1 cellular context compared by ENCODE assay signal in genomic region chr2:43178602-43179542, GRCh38.
TF ChIP-seq lines count a peak whose summit lies in the region.

No MANE protein-coding gene starts in this region.

TF ChIP-seq in HepG2, 621 proteins besides CTCF, POLR2A, EP300 and RAD21 (continued from another document and continues in another):
- TF ChIP-seq, protein P1, sequence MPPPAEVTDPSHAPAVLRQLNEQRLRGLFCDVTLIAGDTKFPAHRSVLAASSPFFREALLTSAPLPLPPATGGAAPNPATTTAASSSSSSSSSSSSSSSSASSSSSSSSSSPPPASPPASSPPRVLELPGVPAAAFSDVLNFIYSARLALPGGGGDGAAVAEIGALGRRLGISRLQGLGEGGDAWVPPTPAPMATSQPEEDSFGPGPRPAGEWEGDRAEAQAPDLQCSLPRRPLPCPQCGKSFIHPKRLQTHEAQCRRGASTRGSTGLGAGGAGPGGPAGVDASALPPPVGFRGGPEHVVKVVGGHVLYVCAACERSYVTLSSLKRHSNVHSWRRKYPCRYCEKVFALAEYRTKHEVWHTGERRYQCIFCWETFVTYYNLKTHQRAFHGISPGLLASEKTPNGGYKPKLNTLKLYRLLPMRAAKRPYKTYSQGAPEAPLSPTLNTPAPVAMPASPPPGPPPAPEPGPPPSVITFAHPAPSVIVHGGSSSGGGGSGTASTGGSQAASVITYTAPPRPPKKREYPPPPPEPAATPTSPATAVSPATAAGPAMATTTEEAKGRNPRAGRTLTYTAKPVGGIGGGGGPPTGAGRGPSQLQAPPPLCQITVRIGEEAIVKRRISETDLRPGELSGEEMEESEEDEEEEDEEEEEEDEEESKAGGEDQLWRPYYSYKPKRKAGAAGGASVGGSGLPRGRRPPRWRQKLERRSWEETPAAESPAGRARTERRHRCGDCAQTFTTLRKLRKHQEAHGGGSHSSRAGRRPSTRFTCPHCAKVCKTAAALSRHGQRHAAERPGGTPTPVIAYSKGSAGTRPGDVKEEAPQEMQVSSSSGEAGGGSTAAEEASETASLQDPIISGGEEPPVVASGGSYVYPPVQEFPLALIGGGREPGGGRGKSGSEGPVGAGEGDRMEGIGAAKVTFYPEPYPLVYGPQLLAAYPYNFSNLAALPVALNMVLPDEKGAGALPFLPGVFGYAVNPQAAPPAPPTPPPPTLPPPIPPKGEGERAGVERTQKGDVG (CRISPR knock-in tag; IDR thresholded peaks at IDR 0.05; ENCODE audit: borderline replicate concordance) = 0 out of 2 replicates have a peak, but pooled peaks have one; percentile 21
- TF ChIP-seq ZNF205 (CRISPR knock-in tag; IDR thresholded peaks at IDR 0.05) (0 out of 2 replicates have a peak, but pooled peaks have one; percentile 57), ZNF207 (IDR thresholded peaks at IDR 0.05; ENCODE audit: borderline replicate concordance) (no peak), MAFG (CRISPR knock-in tag; IDR thresholded peaks at IDR 0.05) (peak; percentile 77; the same call in 1 of the 2 replicates), ZNF691 (CRISPR knock-in tag; IDR thresholded peaks at IDR 0.05; ENCODE audit: borderline replicate concordance, low read depth) (peak; percentile 59), DR1 (CRISPR knock-in tag; IDR thresholded peaks at IDR 0.05) (0 out of 2 replicates have a peak, but pooled peaks have one; percentile 48), MYNN (CRISPR knock-in tag; IDR thresholded peaks at IDR 0.05; ENCODE audit: low read depth) (no peak), POLR2G (IDR thresholded peaks at IDR 0.05; ENCODE audit: low read depth, low read length) (peak; percentile 80), SRF (IDR thresholded peaks at IDR 0.05; ENCODE audit: low read depth, low read length) (no peak), MTF2 (CRISPR knock-in tag; IDR thresholded peaks at IDR 0.05; ENCODE audit: borderline replicate concordance) (no peak), MTA1 (CRISPR knock-in tag; IDR thresholded peaks at IDR 0.05; ENCODE audit: borderline replicate concordance) (peak; percentile 97), HOMEZ (CRISPR knock-in tag; IDR thresholded peaks at IDR 0.05; ENCODE audit: low read depth) (no peak), SYNCRIP (IDR thresholded peaks at IDR 0.05; ENCODE audit: insufficient read depth, low read depth, low read length) (no peak), KDM5B (CRISPR knock-in tag; IDR thresholded peaks at IDR 0.05; ENCODE audit: borderline replicate concordance) (peak; percentile 83), CBX2 (IDR thresholded peaks at IDR 0.05; ENCODE audit: low read depth, low read length) (no peak), CBX2 (CRISPR knock-in tag; IDR thresholded peaks at IDR 0.05; ENCODE audit: low read depth) (peak; percentile 54; the same call in 1 of the 2 replicates), ZSCAN29 (CRISPR knock-in tag; conservative IDR thresholded peaks at IDR 0.05) (peak; percentile 81; the same call in 1 of the 2 replicates), ZMAT3 (CRISPR knock-in tag; conservative IDR thresholded peaks at IDR 0.05) (no peak), ZNF644 (CRISPR knock-in tag; IDR thresholded peaks at IDR 0.05; ENCODE audit: low read depth) (peak; percentile 91), ZNF382 (CRISPR knock-in tag; IDR thresholded peaks at IDR 0.05; ENCODE audit: borderline replicate concordance) (no peak), SNAPC5 (CRISPR knock-in tag; IDR thresholded peaks at IDR 0.05; ENCODE audit: borderline replicate concordance) (no peak), ZFP82 (CRISPR knock-in tag; IDR thresholded peaks at IDR 0.05; ENCODE audit: borderline replicate concordance) (0 out of 2 replicates have a peak, but pooled peaks have one; percentile 3), HMG20A (CRISPR knock-in tag; IDR thresholded peaks at IDR 0.05; ENCODE audit: borderline replicate concordance) (peak; percentile 75), SIN3A (IDR thresholded peaks at IDR 0.05; ENCODE audit: borderline replicate concordance, low read depth, low read length) (0 out of 2 replicates have a peak, but pooled peaks have one; percentile 34), HOXA3 (CRISPR knock-in tag; IDR thresholded peaks at IDR 0.05) (peak; percentile 65), KLF13 (CRISPR knock-in tag; IDR thresholded peaks at IDR 0.05) (no peak), FOXJ3 (CRISPR knock-in tag; IDR thresholded peaks at IDR 0.05; ENCODE audit: borderline replicate concordance) (peak; percentile 52; the same call in 1 of the 2 replicates), ZNF251 (CRISPR knock-in tag; IDR thresholded peaks at IDR 0.05) (no peak), FOXP1 (IDR thresholded peaks at IDR 0.05) (no peak), FOXP1 (CRISPR knock-in tag; IDR thresholded peaks at IDR 0.05) (peak; percentile 84; the same call in 1 of the 2 replicates), SAFB2 (CRISPR knock-in tag; IDR thresholded peaks at IDR 0.05; ENCODE audit: borderline replicate concordance, low read depth) (peak; percentile 52), NCOR1 (IDR thresholded peaks at IDR 0.05; ENCODE audit: borderline replicate concordance, low read length) (peak; percentile 65; the same call in 1 of the 2 replicates), TEAD3 (CRISPR knock-in tag; optimal IDR thresholded peaks at IDR 0.05; ENCODE audit: borderline replicate concordance) (peak; percentile 41), SRSF1 (optimal IDR thresholded peaks at IDR 0.05; ENCODE audit: low read depth, low read length) (peak; percentile 54), PPARG (CRISPR knock-in tag; conservative IDR thresholded peaks at IDR 0.05) (peak; percentile 29; the same call in 1 of the 2 replicates), ZNF17 (CRISPR knock-in tag; IDR thresholded peaks at IDR 0.05) (no peak), ZNF552 (CRISPR knock-in tag; IDR thresholded peaks at IDR 0.05; ENCODE audit: borderline replicate concordance) (no peak), ZNF800 (CRISPR knock-in tag; IDR thresholded peaks at IDR 0.05) (0 out of 2 replicates have a peak, but pooled peaks have one; percentile 22), ZNF160 (CRISPR knock-in tag; IDR thresholded peaks at IDR 0.05) (peak; percentile 88), TFDP1 (CRISPR knock-in tag; IDR thresholded peaks at IDR 0.05; ENCODE audit: borderline replicate concordance) (no peak; the same call in 1 of the 2 replicates)
- TF ChIP-seq, protein P2, sequence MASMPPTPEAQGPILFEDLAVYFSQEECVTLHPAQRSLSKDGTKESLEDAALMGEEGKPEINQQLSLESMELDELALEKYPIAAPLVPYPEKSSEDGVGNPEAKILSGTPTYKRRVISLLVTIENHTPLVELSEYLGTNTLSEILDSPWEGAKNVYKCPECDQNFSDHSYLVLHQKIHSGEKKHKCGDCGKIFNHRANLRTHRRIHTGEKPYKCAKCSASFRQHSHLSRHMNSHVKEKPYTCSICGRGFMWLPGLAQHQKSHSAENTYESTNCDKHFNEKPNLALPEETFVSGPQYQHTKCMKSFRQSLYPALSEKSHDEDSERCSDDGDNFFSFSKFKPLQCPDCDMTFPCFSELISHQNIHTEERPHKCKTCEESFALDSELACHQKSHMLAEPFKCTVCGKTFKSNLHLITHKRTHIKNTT (CRISPR knock-in tag; IDR thresholded peaks at IDR 0.05) = no peak
- TF ChIP-seq, protein P3, sequence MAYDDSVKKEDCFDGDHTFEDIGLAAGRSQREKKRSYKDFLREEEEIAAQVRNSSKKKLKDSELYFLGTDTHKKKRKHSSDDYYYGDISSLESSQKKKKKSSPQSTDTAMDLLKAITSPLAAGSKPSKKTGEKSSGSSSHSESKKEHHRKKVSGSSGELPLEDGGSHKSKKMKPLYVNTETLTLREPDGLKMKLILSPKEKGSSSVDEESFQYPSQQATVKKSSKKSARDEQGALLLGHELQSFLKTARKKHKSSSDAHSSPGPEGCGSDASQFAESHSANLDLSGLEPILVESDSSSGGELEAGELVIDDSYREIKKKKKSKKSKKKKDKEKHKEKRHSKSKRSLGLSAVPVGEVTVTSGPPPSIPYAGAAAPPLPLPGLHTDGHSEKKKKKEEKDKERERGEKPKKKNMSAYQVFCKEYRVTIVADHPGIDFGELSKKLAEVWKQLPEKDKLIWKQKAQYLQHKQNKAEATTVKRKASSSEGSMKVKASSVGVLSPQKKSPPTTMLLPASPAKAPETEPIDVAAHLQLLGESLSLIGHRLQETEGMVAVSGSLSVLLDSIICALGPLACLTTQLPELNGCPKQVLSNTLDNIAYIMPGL (CRISPR knock-in tag; IDR thresholded peaks at IDR 0.05; ENCODE audit: borderline replicate concordance in 1 of 2, low read depth in 1 of 2) = no peak; a peak in 2 of 4 replicates
- TF ChIP-seq, protein P4, sequence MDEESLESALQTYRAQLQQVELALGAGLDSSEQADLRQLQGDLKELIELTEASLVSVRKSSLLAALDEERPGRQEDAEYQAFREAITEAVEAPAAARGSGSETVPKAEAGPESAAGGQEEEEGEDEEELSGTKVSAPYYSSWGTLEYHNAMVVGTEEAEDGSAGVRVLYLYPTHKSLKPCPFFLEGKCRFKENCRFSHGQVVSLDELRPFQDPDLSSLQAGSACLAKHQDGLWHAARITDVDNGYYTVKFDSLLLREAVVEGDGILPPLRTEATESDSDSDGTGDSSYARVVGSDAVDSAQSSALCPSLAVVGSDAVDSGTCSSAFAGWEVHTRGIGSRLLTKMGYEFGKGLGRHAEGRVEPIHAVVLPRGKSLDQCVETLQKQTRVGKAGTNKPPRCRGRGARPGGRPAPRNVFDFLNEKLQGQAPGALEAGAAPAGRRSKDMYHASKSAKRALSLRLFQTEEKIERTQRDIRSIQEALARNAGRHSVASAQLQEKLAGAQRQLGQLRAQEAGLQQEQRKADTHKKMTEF (CRISPR knock-in tag; IDR thresholded peaks at IDR 0.05) = peak; percentile 87
- TF ChIP-seq, protein P5, sequence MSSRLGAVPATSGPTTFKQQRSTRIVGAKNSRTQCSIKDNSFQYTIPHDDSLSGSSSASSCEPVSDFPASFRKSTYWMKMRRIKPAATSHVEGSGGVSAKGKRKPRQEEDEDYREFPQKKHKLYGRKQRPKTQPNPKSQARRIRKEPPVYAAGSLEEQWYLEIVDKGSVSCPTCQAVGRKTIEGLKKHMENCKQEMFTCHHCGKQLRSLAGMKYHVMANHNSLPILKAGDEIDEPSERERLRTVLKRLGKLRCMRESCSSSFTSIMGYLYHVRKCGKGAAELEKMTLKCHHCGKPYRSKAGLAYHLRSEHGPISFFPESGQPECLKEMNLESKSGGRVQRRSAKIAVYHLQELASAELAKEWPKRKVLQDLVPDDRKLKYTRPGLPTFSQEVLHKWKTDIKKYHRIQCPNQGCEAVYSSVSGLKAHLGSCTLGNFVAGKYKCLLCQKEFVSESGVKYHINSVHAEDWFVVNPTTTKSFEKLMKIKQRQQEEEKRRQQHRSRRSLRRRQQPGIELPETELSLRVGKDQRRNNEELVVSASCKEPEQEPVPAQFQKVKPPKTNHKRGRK (CRISPR knock-in tag; IDR thresholded peaks at IDR 0.05) = no peak
- TF ChIP-seq, protein P6, sequence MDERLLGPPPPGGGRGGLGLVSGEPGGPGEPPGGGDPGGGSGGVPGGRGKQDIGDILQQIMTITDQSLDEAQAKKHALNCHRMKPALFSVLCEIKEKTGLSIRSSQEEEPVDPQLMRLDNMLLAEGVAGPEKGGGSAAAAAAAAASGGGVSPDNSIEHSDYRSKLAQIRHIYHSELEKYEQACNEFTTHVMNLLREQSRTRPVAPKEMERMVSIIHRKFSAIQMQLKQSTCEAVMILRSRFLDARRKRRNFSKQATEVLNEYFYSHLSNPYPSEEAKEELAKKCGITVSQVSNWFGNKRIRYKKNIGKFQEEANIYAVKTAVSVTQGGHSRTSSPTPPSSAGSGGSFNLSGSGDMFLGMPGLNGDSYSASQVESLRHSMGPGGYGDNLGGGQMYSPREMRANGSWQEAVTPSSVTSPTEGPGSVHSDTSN (CRISPR knock-in tag; IDR thresholded peaks at IDR 0.05) = no peak
- TF ChIP-seq, protein P7, sequence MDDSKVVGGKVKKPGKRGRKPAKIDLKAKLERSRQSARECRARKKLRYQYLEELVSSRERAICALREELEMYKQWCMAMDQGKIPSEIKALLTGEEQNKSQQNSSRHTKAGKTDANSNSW (CRISPR knock-in tag; IDR thresholded peaks at IDR 0.05; ENCODE audit: borderline replicate concordance) = no peak
